17 cellular contexts compared by ENCODE assay signal in the genomic region with DNA sequence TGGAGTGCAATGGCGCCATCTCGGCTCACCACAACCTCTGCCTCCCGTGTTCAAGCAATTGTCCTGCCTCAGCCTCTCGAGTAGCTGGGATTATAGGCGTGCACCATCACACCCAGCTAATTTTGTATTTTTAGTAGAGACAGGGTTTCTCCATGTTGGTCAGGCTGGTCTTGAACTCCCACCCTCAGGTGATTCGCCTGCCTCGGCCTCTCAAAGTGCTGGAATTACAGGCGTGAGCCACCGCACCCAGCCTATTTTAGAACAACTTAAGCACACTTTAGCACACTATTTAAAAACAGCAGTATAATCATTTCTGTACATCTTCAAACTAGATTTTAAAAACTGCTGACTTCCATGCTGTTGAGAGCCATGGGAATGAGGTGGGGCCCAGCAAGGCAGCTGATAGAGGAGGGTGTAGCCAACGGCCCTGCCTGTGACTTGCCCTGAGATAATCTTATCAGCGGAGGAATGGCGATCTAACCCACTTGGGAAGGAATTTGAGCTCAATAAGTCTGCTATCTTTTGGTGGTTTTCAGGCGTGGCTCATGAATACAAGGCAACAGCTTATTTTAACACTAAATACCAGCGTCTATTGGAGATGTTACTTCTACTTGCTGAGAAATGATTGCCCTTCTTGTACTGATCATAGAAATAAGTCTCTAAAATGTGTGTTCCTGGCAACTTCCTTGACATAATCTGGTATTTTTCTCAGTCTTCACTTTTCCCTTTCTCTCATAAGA. TPM values are rescaled to one million over a fixed set of nuclear protein-coding genes. Genes with fewer than 3 reads are reported as not detected.
DNase-seq lines count a peak whose midpoint lies in the region; ATAC-seq and TF ChIP-seq lines count a peak whose summit lies in the region.
"Had no signal": no experiment of that assay in that cellular context is flagged by ENCODE, and none has a peak within 500 bp of the region (broad histone marks: within the 10 kb centered on the region; RNA-seq: fewer than 3 reads in every experiment).

No MANE protein-coding gene starts in this region.

- DNase-seq in Right ventricle myocardium superior (no peak), left ventricle myocardium inferior (no peak), colonic mucosa (peak; percentile 73), lower lobe of right lung (no peak), transverse colon (peak; percentile 62), NCI-H1436 (lab: John Stamatoyannopoulos, UW) (no peak), NCI-H2171 treated with DMSO at 0.1 percent for 48 hours (lab: John Stamatoyannopoulos, UW) (no peak), natural killer cell (no peak)
- DNase-seq: 8988T; activated naive CD8-positive, alpha-beta T cell treated with anti-CD3 and anti-CD28 coated beads, Interleukin-2, amount 10 ng/mL, durations not matched to agents 7 days and 5 days; BE2C; dorsolateral prefrontal cortex; NCI-H1417 treated with DMSO at 0.1 percent for 48 hours; NCI-H748 treated with DMSO at 0.1 percent for 48 hours; right lobe of liver; stimulated activated naive CD8-positive, alpha-beta T cell treated with anti-CD3 and anti-CD28 coated beads, Interleukin-15, Interleukin-2, amounts not matched to agents 100 U/mL and 50 U/mL, for 24 hours had no signal

- H3K27ac Mint-ChIP-seq in natural killer cell: no peak overlapping the region
- H3K27ac Mint-ChIP-seq: activated naive CD8-positive, alpha-beta T cell treated with anti-CD3 and anti-CD28 coated beads, Interleukin-2, amount 10 ng/mL, durations not matched to agents 7 days and 5 days; activated T-helper 17 cell treated with anti-CD3 and anti-CD28 coated beads, Interleukin-2, amount 50 U/mL, for 72 hours had no signal

- ATAC-seq in Right ventricle myocardium superior (ENCODE audit: poor library complexity): peak; percentile 25
- ATAC-seq in lower lobe of right lung: peak; percentile 23 to 63
- no peak for ATAC-seq in natural killer cell
- ATAC-seq: activated T-helper 17 cell treated with anti-CD3 and anti-CD28 coated beads, Interleukin-2, amount 50 U/mL, for 72 hours; stimulated activated naive CD8-positive, alpha-beta T cell treated with anti-CD3 and anti-CD28 coated beads, Interleukin-15, Interleukin-2, amounts not matched to agents 100 U/mL and 50 U/mL, for 24 hours had no signal

- WGBS in transverse colon (ENCODE audit: low coverage in 1 of 2), 2 donors: 78% methylated on average over 13 to 14 of the region's 14 CpGs

- peaks cover 21% of the 10 kb centered on the region for H3K9me3 ChIP-seq in left ventricle myocardium inferior (replicated peaks)
- peaks cover 3% of the 10 kb centered on the region for H3K9me3 ChIP-seq in colonic mucosa
- peaks cover 10% of the 10 kb centered on the region for H3K9me3 ChIP-seq in lower lobe of right lung
- peaks cover 13 to 19% of the 10 kb centered on the region in 2 donors for H3K9me3 ChIP-seq in transverse colon
- H3K9me3 ChIP-seq: BE2C, right lobe of liver had no signal

- in situ Hi-C loops in transverse colon (cut with MboI; ENCODE audit: low pct_ligation_motif_present in 1 of 4, low pct_unique_long_range_greater_than_20kb in 1 of 4, low sequenced_read_pairs in 3 of 4): loop anchor here in 1 of 4 donors (25.0 kb wide), 1 partner anchor 194 kb away; no protein-coding TSS in a partner anchor

- no peaks in the 10 kb centered on the region for H3K27me3 ChIP-seq in left ventricle myocardium inferior (ENCODE audit: low read depth)
- no peaks in the 10 kb centered on the region for H3K27me3 ChIP-seq in colonic mucosa
- no peaks in the 10 kb centered on the region for H3K27me3 ChIP-seq in lower lobe of right lung (ENCODE audit: low read depth)
- H3K27me3 ChIP-seq in transverse colon: no peaks in the 10 kb centered on the region
- H3K27me3 ChIP-seq: BE2C, dorsolateral prefrontal cortex, right lobe of liver had no signal

- peaks cover 3 to 4% of the 10 kb centered on the region in 2 donors for H3K9me3 Mint-ChIP-seq in natural killer cell
- H3K9me3 Mint-ChIP-seq: activated T-helper 17 cell treated with anti-CD3 and anti-CD28 coated beads, Interleukin-2, amount 50 U/mL, for 72 hours had no signal

- TF ChIP-seq CTCF in left ventricle myocardium inferior (IDR thresholded peaks at IDR 0.05; ENCODE audit: borderline replicate concordance) (no peak), colonic mucosa (IDR thresholded peaks at IDR 0.05) (no peak), lower lobe of right lung (IDR thresholded peaks at IDR 0.05) (no peak), transverse colon (IDR thresholded peaks at IDR 0.05) (no peak), natural killer cell (IDR thresholded peaks at IDR 0.05) (no peak)

- no peak overlapping the region for H3K4me3 ChIP-seq in left ventricle myocardium inferior
- no peak overlapping the region for H3K4me3 ChIP-seq in colonic mucosa
- no peak overlapping the region for H3K4me3 ChIP-seq in lower lobe of right lung
- no peak overlapping the region for H3K4me3 ChIP-seq in transverse colon
- H3K4me3 ChIP-seq: dorsolateral prefrontal cortex, right lobe of liver had no signal

- no peak for TF ChIP-seq POLR2A in transverse colon (IDR thresholded peaks at IDR 0.05)

- H3K36me3 Mint-ChIP-seq in natural killer cell: peaks cover 16% of the 10 kb centered on the region

- no peaks in the 10 kb centered on the region for H3K36me3 ChIP-seq in left ventricle myocardium inferior
- no peaks in the 10 kb centered on the region for H3K36me3 ChIP-seq in colonic mucosa
- H3K36me3 ChIP-seq in lower lobe of right lung: no peaks in the 10 kb centered on the region
- H3K36me3 ChIP-seq in transverse colon: no peaks in the 10 kb centered on the region
- H3K36me3 ChIP-seq: BE2C, right lobe of liver had no signal

- H3K4me3 Mint-ChIP-seq in natural killer cell: no peak overlapping the region
- H3K4me3 Mint-ChIP-seq: activated naive CD8-positive, alpha-beta T cell treated with anti-CD3 and anti-CD28 coated beads, Interleukin-2, amount 10 ng/mL, durations not matched to agents 7 days and 5 days; activated T-helper 17 cell treated with anti-CD3 and anti-CD28 coated beads, Interleukin-2, amount 50 U/mL, for 72 hours had no signal

- TF ChIP-seq EP300 in transverse colon (IDR thresholded peaks at IDR 0.05; ENCODE audit: low read depth): no peak

- no peak overlapping the region for H3K27ac ChIP-seq in left ventricle myocardium inferior (replicated peaks)
- peak overlapping the region; percentile 23 for H3K27ac ChIP-seq in colonic mucosa
- no peak overlapping the region for H3K27ac ChIP-seq in lower lobe of right lung
- peak overlapping the region; percentile 13 to 56 (median 50) for H3K27ac ChIP-seq in transverse colon
- H3K27ac ChIP-seq: right lobe of liver had no signal

- H3K4me1 ChIP-seq in left ventricle myocardium inferior (peaks cover 32% of the 10 kb centered on the region), colonic mucosa (no peaks in the 10 kb centered on the region), lower lobe of right lung (peaks cover 5% of the 10 kb centered on the region), transverse colon (peaks cover 0 to 14% (median 4%) of the 10 kb centered on the region in 4 donors)
- H3K4me1 ChIP-seq: BE2C had no signal

- H3K4me1 Mint-ChIP-seq in natural killer cell: peaks cover 8 to 18% of the 10 kb centered on the region in 2 donors

- intact Hi-C loops in Right ventricle myocardium superior (cut with DNase I) (no loop called here), left ventricle myocardium inferior (cut with micrococcal nuclease) (no loop called here), colonic mucosa (cut with DNase I) (no loop called here), lower lobe of right lung (cut with DNase I) (no loop called here), transverse colon (cut with DNase I; ENCODE audit: low total_unique reads) (no loop called here), natural killer cell (cut with micrococcal nuclease) (no loop called here)

- H3K27me3 Mint-ChIP-seq in natural killer cell (ENCODE audit: low read depth in 2 of 2): no peaks in the 10 kb centered on the region
- H3K27me3 Mint-ChIP-seq: activated naive CD8-positive, alpha-beta T cell treated with anti-CD3 and anti-CD28 coated beads, Interleukin-2, amount 10 ng/mL, durations not matched to agents 7 days and 5 days; activated T-helper 17 cell treated with anti-CD3 and anti-CD28 coated beads, Interleukin-2, amount 50 U/mL, for 72 hours had no signal

- no peak overlapping the region for H3K9ac ChIP-seq in colonic mucosa (ENCODE audit: low read depth in 2 of 2, low read length in 2 of 2)

RNA-seq across cellular contexts. Expression of gene ZDHHC14, which starts 12.1 kb away (rescaled TPM):
- 9.4 TPM for total RNA-seq in Right ventricle myocardium superior
- total RNA-seq in left ventricle myocardium inferior: 10.0 TPM
- 10 to 100 TPM in 1 of 2 donors, 1 to 10 TPM in 1; 8.4 to 11.4 TPM for total RNA-seq in colonic mucosa
- total RNA-seq in lower lobe of right lung: 9.3 TPM
- total RNA-seq in transverse colon: 10 to 100 TPM; 10.2 to 16.5 (median 12.5) TPM
- total RNA-seq in natural killer cell: 10 to 100 TPM in 2 of 3 donors, 1 to 10 TPM in 1; 6.7 to 11.3 (median 10.6) TPM

Comparison
In these comparisons a context has a peak if more than half of its experiments do, and no peak if none do; other contexts are left out.
1. ATAC-seq: peak in Right ventricle myocardium superior (single experiment) and lower lobe of right lung (2 of 2); none in natural killer cell (0 of 3).
2. DNase-seq: peak in colonic mucosa (single experiment) and transverse colon (single experiment); none in Right ventricle myocardium superior (single experiment), left ventricle myocardium inferior (single experiment), lower lobe of right lung (single experiment), NCI-H1436 (single experiment), NCI-H2171 treated with DMSO at 0.1 percent for 48 hours (single experiment) and natural killer cell (single experiment).
3. H3K27ac ChIP-seq: peak in colonic mucosa (single experiment) and transverse colon (4 of 4); none in left ventricle myocardium inferior (single experiment) and lower lobe of right lung (single experiment).